In genomic region chr12:51994959-51995358, GRCh38 we compare ENCODE assay signal across 21 cellular contexts. TPM values are rescaled to one million over a fixed set of nuclear protein-coding genes. Genes with fewer than 3 reads are reported as not detected.
DNase-seq lines count a peak whose midpoint lies in the region; FAIRE-seq and TF ChIP-seq lines count a peak whose summit lies in the region.
"Had no signal": no experiment of that assay in that cellular context is flagged by ENCODE, and none has a peak within 500 bp of the region (broad histone marks: within the 10 kb centered on the region; RNA-seq: fewer than 3 reads in every experiment).

No MANE protein-coding gene starts in this region.

- H4K5ac ChIP-seq in H1 (ENCODE audit: insufficient read length, low read depth, low read length) = no peak overlapping the region

- POLR2A ChIA-PET in H1 (lab: Charles Lee; ENCODE audit: partially characterized antibody) = interaction anchor here (0.8 to 3.6 kb wide), 6 partner anchors 9 to 43 kb away, joined by 3 to 18 read pairs (median 4); partner anchors contain the start of genes ACVR1B and TAMALIN

- H3K36me3 ChIP-seq in H1 (ENCODE audit: control insufficient read depth in 2 of 4, insufficient read depth in 4 of 4, low read length in 3 of 4) (peaks cover 0 to 14% (median 2%) of the 10 kb centered on the region in 4 experiments; a peak in 5 of 8 replicates), neuronal stem cell (replicated peaks in 1 of 2; ENCODE audit: control insufficient read depth in 2 of 2, insufficient read depth in 2 of 2, low read length in 2 of 2) (peaks cover 23 to 95% of the 10 kb centered on the region in 2 donors), thyroid gland (peaks cover 18 to 32% of the 10 kb centered on the region in 2 donors), sigmoid colon (peaks cover 8 to 49% (median 23%) of the 10 kb centered on the region in 4 donors)

- no peaks in the 10 kb centered on the region for H3K9me3 Mint-ChIP-seq in HFFc6
- H3K9me3 Mint-ChIP-seq: CD8-positive, alpha-beta T cell had no signal

- no peak overlapping the region for H3K27ac ChIP-seq in H1 (ENCODE audit: low read depth, low read length)
- H3K27ac ChIP-seq in neuronal stem cell (replicated peaks; ENCODE audit: low read length) = no peak overlapping the region
- no peak overlapping the region for H3K27ac ChIP-seq in thyroid gland
- H3K27ac ChIP-seq in sigmoid colon = no peak overlapping the region

- peak overlapping the region; percentile 65 for H3K27ac Mint-ChIP-seq in HFFc6
- H3K27ac Mint-ChIP-seq: CD8-positive, alpha-beta T cell had no signal

- H2BK12ac ChIP-seq in H1 (ENCODE audit: low read depth, low read length) (0 out of 2 replicates have a peak overlapping the region, but pooled peaks have one; percentile 92), neuronal stem cell (ENCODE audit: low read length) (no peak overlapping the region)

- no peak overlapping the region for H3K4me2 ChIP-seq in H1 (ENCODE audit: insufficient read depth in 1 of 2, low read depth in 2 of 2, low read length in 2 of 2)
- no peak overlapping the region for H3K4me2 ChIP-seq in neuronal stem cell (ENCODE audit: insufficient read depth, low read length, poor library complexity, severe bottlenecking)

- H3K79me1 ChIP-seq in H1 (ENCODE audit: low read depth, low read length) = no peaks in the 10 kb centered on the region
- no peaks in the 10 kb centered on the region for H3K79me1 ChIP-seq in neuronal stem cell (ENCODE audit: low read depth, low read length)

- H3K36me3 Mint-ChIP-seq in HFFc6 (ENCODE audit: low read depth) = peaks cover 4% of the 10 kb centered on the region; the same call in 1 of the 2 replicates

- H2BK15ac ChIP-seq in H1 (ENCODE audit: low read length) (no peak overlapping the region), neuronal stem cell (ENCODE audit: low read length) (no peak overlapping the region)

- H2AFZ ChIP-seq in H1 (ENCODE audit: low read length) = no peak overlapping the region
- no peak overlapping the region for H2AFZ ChIP-seq in neuronal stem cell (ENCODE audit: low read length)

- WGBS in H1 (ENCODE audit: extremely low coverage in 1 of 2, insufficient coverage in 1 of 2, insufficient read length in 1 of 2, insufficient replicate concordance in 2 of 2, low coverage in 1 of 2, low lambda C conversion rate in 2 of 2, missing lambda C conversion rate in 1 of 2), 2 experiments = 90% methylated on average over 3 of the region's 4 CpGs; no CpG with 5 or more reads in 1 of the 2 experiments
- no CpG with 5 or more reads among the region's 4 CpGs for WGBS in neuronal stem cell (ENCODE audit: extremely low coverage in 2 of 2, insufficient read length in 2 of 2, insufficient replicate concordance in 1 of 2), 2 donors
- WGBS in thyroid gland, 2 donors = 78 to 93% methylated on average over 4 of the region's 4 CpGs
- 84 to 91% methylated on average over 4 of the region's 4 CpGs for WGBS in sigmoid colon, 2 donors

- H3K27me3 ChIP-seq in H1 (replicated peaks in 1 of 4; ENCODE audit: control insufficient read depth in 3 of 4, extremely low read depth in 1 of 4, insufficient read depth in 3 of 4, low read length in 3 of 4) (no peaks in the 10 kb centered on the region), neuronal stem cell (ENCODE audit: control insufficient read depth in 3 of 3, insufficient read depth in 3 of 3, low read depth in 1 of 3, low read length in 3 of 3) (no peaks in the 10 kb centered on the region), thyroid gland (no peaks in the 10 kb centered on the region), sigmoid colon (no peaks in the 10 kb centered on the region)
- H3K27me3 ChIP-seq: MG63 had no signal

- H3K4me3 Mint-ChIP-seq in HFFc6 = peak overlapping the region; percentile 16; the same call in 1 of the 2 replicates
- H3K4me3 Mint-ChIP-seq: CD8-positive, alpha-beta T cell had no signal

- H2AK5ac ChIP-seq in H1 (ENCODE audit: low read depth, low read length) = no peak overlapping the region
- H2AK5ac ChIP-seq in neuronal stem cell (ENCODE audit: low read depth, low read length) = no peak overlapping the region

- no peak overlapping the region for H2BK20ac ChIP-seq in H1 (ENCODE audit: low read length)

- H3K27me3 Mint-ChIP-seq in HFFc6 (ENCODE audit: insufficient read depth) = peaks cover 2% of the 10 kb centered on the region

- peaks cover 36% of the 10 kb centered on the region for H3K4me1 Mint-ChIP-seq in HFFc6 (ENCODE audit: low read depth)

- peaks cover 0 to 2% (median under 1%) of the 10 kb centered on the region in 4 experiments; a peak in 3 of 7 replicates for H3K4me1 ChIP-seq in H1 (replicated peaks in 1 of 4; ENCODE audit: control insufficient read depth in 3 of 4, insufficient read depth in 4 of 4, low read length in 3 of 4)
- H3K4me1 ChIP-seq in neuronal stem cell (ENCODE audit: control insufficient read depth in 2 of 2, insufficient read depth in 1 of 2, low read depth in 1 of 2, low read length in 2 of 2) = peaks cover 0 to 7% of the 10 kb centered on the region in 2 donors
- no peaks in the 10 kb centered on the region for H3K4me1 ChIP-seq in thyroid gland
- no peaks in the 10 kb centered on the region for H3K4me1 ChIP-seq in sigmoid colon

- CTCF ChIA-PET in H1 (lab: Charles Lee; ENCODE audit: partially characterized antibody) = interaction anchor here (0.9 to 38.2 kb wide), 10 partner anchors 9 to 89 kb away, joined by 3 to 1249 read pairs (median 20); no protein-coding TSS in a partner anchor

- no peak overlapping the region for H3K4ac ChIP-seq in H1 (replicated peaks; ENCODE audit: insufficient read length, low read depth, low read length)
- no peak overlapping the region for H3K4ac ChIP-seq in neuronal stem cell (ENCODE audit: low read length)

- TF ChIP-seq POLR2A in H1 (IDR thresholded peaks at IDR 0.05; ENCODE audit: control extremely low read depth in 1 of 2, low read depth in 2 of 2, low read length in 2 of 2) = no peak
- TF ChIP-seq POLR2A in thyroid gland (IDR thresholded peaks at IDR 0.05) = no peak
- TF ChIP-seq POLR2A in sigmoid colon (IDR thresholded peaks at IDR 0.05) = no peak

- no peak overlapping the region for H3K56ac ChIP-seq in H1 (replicated peaks; ENCODE audit: insufficient read length, low read depth, low read length)

- TF ChIP-seq EP300 in H1 (IDR thresholded peaks at IDR 0.05; ENCODE audit: borderline replicate concordance in 1 of 2, low read depth in 2 of 2, low read length in 2 of 2) (no peak), sigmoid colon (IDR thresholded peaks at IDR 0.05) (no peak)

- H3K23ac ChIP-seq in H1 (ENCODE audit: insufficient read length) (no peak overlapping the region), neuronal stem cell (ENCODE audit: low read depth, low read length, poor library complexity) (no peak overlapping the region)

- TF ChIP-seq CTCF in HFFc6 (IDR thresholded peaks at IDR 0.05) (no peak), H1 (IDR thresholded peaks at IDR 0.05; ENCODE audit: control extremely low read depth in 1 of 3, insufficient read depth in 1 of 3, low read depth in 1 of 3, low read length in 3 of 3) (no peak), thyroid gland (IDR thresholded peaks at IDR 0.05) (no peak), sigmoid colon (IDR thresholded peaks at IDR 0.05) (no peak)

- H3K14ac ChIP-seq in H1 (ENCODE audit: insufficient read length) (no peak overlapping the region), neuronal stem cell (ENCODE audit: low read length) (no peak overlapping the region)

- no peak for FAIRE-seq in H1 (lab: Jason Lieb, UNC)
- FAIRE-seq: D721Med, GM12891, GM18507 had no signal

- H3K9ac ChIP-seq in H1 (replicated peaks in 1 of 4; ENCODE audit: extremely low read depth in 1 of 4, low read depth in 3 of 4, low read length in 3 of 4) = no peak overlapping the region
- H3K9ac ChIP-seq in neuronal stem cell (ENCODE audit: low read depth, low read length, poor library complexity) = peak overlapping the region; percentile 47

- DNase-seq in AG08396 (ENCODE audit: low spot score) = peak; percentile 59
- DNase-seq in HFFc6 = peak; percentile 45
- no peak for DNase-seq in H1 (ENCODE audit: low read depth in 1 of 2, low spot score in 2 of 2)
- DNase-seq in neuronal stem cell (ENCODE audit: low spot score) = no peak
- DNase-seq in posterior cingulate gyrus = no peak
- DNase-seq in thyroid gland = no peak
- no peak for DNase-seq in sigmoid colon
- DNase-seq in T-helper 9 cell = no peak
- DNase-seq: CD8-positive, alpha-beta T cell; DMS79; GDM1; Karpas-422; MG63; NCI-H1092; NCI-H146; NCI-H2081; NCI-H2227 treated with DMSO at 0.1 percent for 48 hours; NCI-H524 treated with DMSO at 0.1 percent for 48 hours had no signal

- peaks cover 0 to 2% of the 10 kb centered on the region in 2 experiments for H4K20me1 ChIP-seq in H1 (replicated peaks in 1 of 2; ENCODE audit: control insufficient read depth in 1 of 2, insufficient read depth in 2 of 2, low read length in 2 of 2)

- no peak for TF ChIP-seq RAD21 in H1 (IDR thresholded peaks at IDR 0.05 in 1 of 2, conservative IDR thresholded peaks at IDR 0.05 in 1 of 2; ENCODE audit: low read depth in 2 of 2, low read length in 2 of 2)

- no peak overlapping the region for H4K91ac ChIP-seq in H1 (replicated peaks; ENCODE audit: insufficient read length, low read length)
- no peak overlapping the region for H4K91ac ChIP-seq in neuronal stem cell (ENCODE audit: low read depth, low read length, poor library complexity)

- H2BK120ac ChIP-seq in H1 (replicated peaks; ENCODE audit: low read depth, low read length) (no peak overlapping the region), neuronal stem cell (ENCODE audit: low read depth, low read length) (no peak overlapping the region)

- H2BK5ac ChIP-seq in H1 (ENCODE audit: low read depth, low read length) (no peak overlapping the region), neuronal stem cell (ENCODE audit: low read length) (no peak overlapping the region)

- H3K9me3 ChIP-seq in H1 (ENCODE audit: insufficient read depth in 2 of 2, low read depth in 1 of 2, low read length in 1 of 2) = no peaks in the 10 kb centered on the region
- no peaks in the 10 kb centered on the region for H3K9me3 ChIP-seq in neuronal stem cell (replicated peaks in 1 of 2; ENCODE audit: control insufficient read depth in 2 of 2, insufficient read depth in 1 of 2, low read depth in 1 of 2, low read length in 2 of 2)
- no peaks in the 10 kb centered on the region for H3K9me3 ChIP-seq in thyroid gland
- no peaks in the 10 kb centered on the region for H3K9me3 ChIP-seq in sigmoid colon
- H3K9me3 ChIP-seq: MG63 had no signal

- H4K8ac ChIP-seq in H1 (ENCODE audit: extremely low read depth, insufficient read depth, low read length) (no peak overlapping the region), neuronal stem cell (ENCODE audit: low read depth, low read length) (no peak overlapping the region)

- intact Hi-C loops in posterior cingulate gyrus (cut with DNase I) = no loop called here
- intact Hi-C loops in thyroid gland (cut with DNase I) = no loop called here
- intact Hi-C loops in sigmoid colon (cut with DNase I) = no loop called here

- H3K79me2 ChIP-seq in H1 (ENCODE audit: control insufficient read depth in 1 of 2, insufficient read depth in 2 of 2, low read length in 2 of 2) = no peaks in the 10 kb centered on the region

- H3K4me3 ChIP-seq in H1 (ENCODE audit: extremely low read depth in 1 of 4, insufficient read depth in 2 of 4, low read depth in 3 of 4, low read length in 4 of 4) = no peak overlapping the region
- no peak overlapping the region for H3K4me3 ChIP-seq in neuronal stem cell (ENCODE audit: low read length in 2 of 2)
- no peak overlapping the region for H3K4me3 ChIP-seq in thyroid gland (replicated peaks in 1 of 3)
- no peak overlapping the region for H3K4me3 ChIP-seq in sigmoid colon
- H3K4me3 ChIP-seq: MG63 had no signal

- H3K23me2 ChIP-seq in H1 (ENCODE audit: low read depth, low read length) = peaks cover 2% of the 10 kb centered on the region; the same call in 1 of the 2 replicates

- H3K18ac ChIP-seq in H1 (ENCODE audit: extremely low read depth, low read length) (no peak overlapping the region), neuronal stem cell (ENCODE audit: low read length) (no peak overlapping the region)

RNA-seq across cellular contexts. Expression of gene TAMALIN, which starts 11.8 kb away (rescaled TPM):
- under 1 TPM; 0.24 to 1.00 (median 0.69) TPM for total RNA-seq in HFFc6 (2021; fragmentation: NEBNext Ultra II Directional; extraction: Animal tissue kit (Norgen Biotek cat#: 25700))
- total RNA-seq in H1 (2021; fragmentation: NEBNext Ultra II Directional; extraction: Animal tissue kit (Norgen Biotek cat#: 25700)) = 4.1 and 4.9 TPM in 2 replicates
- polyA plus RNA-seq in H1 (2011; rRNA removed) (2.6 and 3.2 TPM in 2 replicates), sigmoid colon (10 to 100 TPM in 1 of 3 donors, 1 to 10 TPM in 2; 4.2 to 17.0 (median 4.9) TPM)
- polyA plus RNA-seq in H1 (2011; cell fraction: cytosol; rRNA removed) = 3.5 TPM
- 4.6 TPM for polyA plus RNA-seq in H1 (2011; cell fraction: nucleus; rRNA removed)
- polyA plus RNA-seq in H1 (2012, experiment 1 of 2) = 3.1 to 5.3 TPM (median 5.1 TPM) in 4 replicates
- polyA plus RNA-seq in H1 (2012, experiment 2 of 2) = 7.8 TPM
- polyA plus RNA-seq in H1 (2013, experiment 1 of 2) = 2.1 TPM
- 2.2 TPM for polyA plus RNA-seq in H1 (2013, experiment 2 of 2)
- polyA minus RNA-seq in H1 (2011; rRNA and poly(A)+ RNA removed) = 2.1 and 5.8 TPM in 2 replicates
- 4.4 TPM for polyA minus RNA-seq in H1 (2011; cell fraction: cytosol; rRNA and poly(A)+ RNA removed)
- polyA minus RNA-seq in H1 (2011; cell fraction: nucleus; rRNA and poly(A)+ RNA removed) = 6.3 TPM
- polyA plus RNA-seq in neuronal stem cell (2013, experiment 1 of 2) = 11.1 TPM
- polyA plus RNA-seq in neuronal stem cell (2013, experiment 2 of 2) = 10.9 TPM
- total RNA-seq in thyroid gland (10 to 100 TPM in 3 of 4 donors, 1 to 10 TPM in 1; 9.8 to 20.8 (median 14.5) TPM), sigmoid colon (10 to 100 TPM in 2 of 4 donors, 1 to 10 TPM in 2; 9.2 to 11.1 (median 10.1) TPM)

RNA-seq across cellular contexts. Expression of gene ACVR1B, which starts 43.5 kb away (rescaled TPM):
- 10 to 100 TPM; 13.1 to 15.2 (median 14.0) TPM for total RNA-seq in HFFc6 (2021; fragmentation: NEBNext Ultra II Directional; extraction: Animal tissue kit (Norgen Biotek cat#: 25700))
- 13.5 and 16.0 TPM in 2 replicates for total RNA-seq in H1 (2021; fragmentation: NEBNext Ultra II Directional; extraction: Animal tissue kit (Norgen Biotek cat#: 25700))
- polyA plus RNA-seq in H1 (2011; rRNA removed) (19.2 and 24.7 TPM in 2 replicates), sigmoid colon (10 to 100 TPM; 10.8 to 30.7 (median 11.1) TPM)
- 19.1 TPM for polyA plus RNA-seq in H1 (2011; cell fraction: cytosol; rRNA removed)
- polyA plus RNA-seq in H1 (2011; cell fraction: nucleus; rRNA removed) = 18.9 TPM
- 12.9 to 19.5 TPM (median 17.3 TPM) in 4 replicates for polyA plus RNA-seq in H1 (2012, experiment 1 of 2)
- polyA plus RNA-seq in H1 (2012, experiment 2 of 2) = 9.5 TPM
- 10.3 TPM for polyA plus RNA-seq in H1 (2013, experiment 1 of 2)
- polyA plus RNA-seq in H1 (2013, experiment 2 of 2) = 11.9 TPM
- polyA minus RNA-seq in H1 (2011; rRNA and poly(A)+ RNA removed) = 20.8 and 23.4 TPM in 2 replicates
- polyA minus RNA-seq in H1 (2011; cell fraction: cytosol; rRNA and poly(A)+ RNA removed) = 12.9 TPM
- 14.2 TPM for polyA minus RNA-seq in H1 (2011; cell fraction: nucleus; rRNA and poly(A)+ RNA removed)
- polyA plus RNA-seq in neuronal stem cell (2013, experiment 1 of 2) = 12.6 TPM
- polyA plus RNA-seq in neuronal stem cell (2013, experiment 2 of 2) = 12.7 TPM
- total RNA-seq in thyroid gland (10 to 100 TPM; 13.7 to 19.9 (median 19.2) TPM), sigmoid colon (1 to 10 TPM; 7.2 to 9.8 (median 8.6) TPM)

RNA-seq across cellular contexts. Expression of gene NR4A1, which starts 56.3 kb away (rescaled TPM):
- total RNA-seq in HFFc6 (2021; fragmentation: NEBNext Ultra II Directional; extraction: Animal tissue kit (Norgen Biotek cat#: 25700)) = 10 to 100 TPM; 10.3 to 46.6 (median 43.6) TPM
- 18.7 and 19.3 TPM in 2 replicates for total RNA-seq in H1 (2021; fragmentation: NEBNext Ultra II Directional; extraction: Animal tissue kit (Norgen Biotek cat#: 25700))
- 23.3 and 36.0 TPM in 2 replicates for polyA plus RNA-seq in H1 (2011; rRNA removed)
- polyA plus RNA-seq in H1 (2011; cell fraction: cytosol; rRNA removed) = 17.3 TPM
- 42.1 TPM for polyA plus RNA-seq in H1 (2011; cell fraction: nucleus; rRNA removed)
- 13.7 to 17.2 TPM (median 14.8 TPM) in 4 replicates for polyA plus RNA-seq in H1 (2012, experiment 1 of 2)
- polyA plus RNA-seq in H1 (2012, experiment 2 of 2) = 12.5 TPM
- 19.7 TPM for polyA plus RNA-seq in H1 (2013, experiment 1 of 2)
- 19.0 TPM for polyA plus RNA-seq in H1 (2013, experiment 2 of 2)
- 5.1 and 8.0 TPM in 2 replicates for polyA minus RNA-seq in H1 (2011; rRNA and poly(A)+ RNA removed)
- polyA minus RNA-seq in H1 (2011; cell fraction: cytosol; rRNA and poly(A)+ RNA removed) = 14.5 TPM
- polyA minus RNA-seq in H1 (2011; cell fraction: nucleus; rRNA and poly(A)+ RNA removed) = 11.1 TPM
- polyA plus RNA-seq in neuronal stem cell (2013, experiment 1 of 2) = 46.2 TPM
- 44.5 TPM for polyA plus RNA-seq in neuronal stem cell (2013, experiment 2 of 2)
- 100 to 1,000 TPM in 1 of 4 donors, 10 to 100 TPM in 3; 46.3 to 156 (median 83.5) TPM for total RNA-seq in thyroid gland
- total RNA-seq in sigmoid colon = 100 to 1,000 TPM in 3 of 4 donors, 10 to 100 TPM in 1; 41.7 to 276 (median 167) TPM
- polyA plus RNA-seq in sigmoid colon = 10 to 100 TPM; 31.2 to 65.9 (median 45.0) TPM

Comparison
In these comparisons a context has a peak if more than half of its experiments do, and no peak if none do; other contexts are left out.
1. DNase-seq: peak in AG08396 (single experiment) and HFFc6 (single experiment); none in H1 (0 of 2), neuronal stem cell (single experiment), posterior cingulate gyrus (0 of 10), thyroid gland (0 of 2), sigmoid colon (single experiment) and T-helper 9 cell (single experiment).